ENCODE assay signal across 1 cellular context in genomic region chr2:42855221-42855970, GRCh38.
TF ChIP-seq lines count a peak whose summit lies in the region.

No MANE protein-coding gene starts in this region.

TF ChIP-seq in IMR-90, 13 proteins besides CTCF, POLR2A, EP300 and RAD21:
- TF ChIP-seq SMC3 (IDR thresholded peaks at IDR 0.05; ENCODE audit: low read depth, low read length) (no peak), FOS (IDR thresholded peaks at IDR 0.05; ENCODE audit: low read depth, low read length) (no peak), ELK1 (IDR thresholded peaks at IDR 0.05; ENCODE audit: borderline replicate concordance, low read depth, low read length) (no peak), BHLHE40 (IDR thresholded peaks at IDR 0.05; ENCODE audit: low read depth, low read length) (no peak), USF2 (IDR thresholded peaks at IDR 0.05; ENCODE audit: low read depth, low read length) (no peak), RCOR1 (IDR thresholded peaks at IDR 0.05; ENCODE audit: insufficient replicate concordance, low read length) (no peak), RFX5 (IDR thresholded peaks at IDR 0.05; ENCODE audit: low read depth, low read length) (no peak), NFE2L2 (IDR thresholded peaks at IDR 0.05; ENCODE audit: low read depth, low read length) (no peak), CEBPB (IDR thresholded peaks at IDR 0.05; ENCODE audit: low read depth, low read length) (no peak), MAFK (IDR thresholded peaks at IDR 0.05; ENCODE audit: low read depth, low read length) (no peak), CHD1 (IDR thresholded peaks at IDR 0.05; ENCODE audit: low read depth, low read length) (no peak), MAZ (IDR thresholded peaks at IDR 0.05; ENCODE audit: borderline replicate concordance, low read depth, low read length) (no peak), MXI1 (IDR thresholded peaks at IDR 0.05; ENCODE audit: borderline replicate concordance, low read depth, low read length) (no peak)
TF ChIP-seq in IMR-90: peak in this region for 0.
